In the genomic region with DNA sequence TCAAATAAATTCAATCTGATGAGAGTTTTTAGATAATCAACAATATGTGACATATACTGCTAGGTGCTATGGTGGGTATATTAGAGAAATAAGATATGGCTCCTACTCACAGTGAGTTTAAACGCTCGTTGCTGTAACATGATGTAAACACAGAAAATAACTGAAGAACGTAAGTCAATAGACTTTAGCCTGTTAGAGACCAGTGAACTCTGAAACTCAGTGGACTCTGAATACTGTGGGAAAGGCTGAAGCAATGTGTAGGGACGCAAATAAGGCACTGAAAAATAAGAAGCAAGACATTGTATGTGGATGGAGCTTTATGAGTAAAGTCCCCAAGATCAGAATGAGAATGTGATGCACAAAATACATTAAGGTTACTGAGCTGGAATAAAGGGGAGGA, we compare ENCODE assay signal across 17 cellular contexts.
A peak's percentile ranks its signal among the peaks of the same experiment; 100 is the strongest.
DNase-seq lines count a peak whose midpoint lies in the region; ATAC-seq and TF ChIP-seq lines count a peak whose summit lies in the region.
"Had no signal": no experiment of that assay in that cellular context is flagged by ENCODE, and none has a peak within 500 bp of the region (broad histone marks: within the 10 kb centered on the region; RNA-seq: fewer than 3 reads in every experiment).

No MANE protein-coding gene starts in this region.

- no peak overlapping the region for H3K4me3 ChIP-seq in PC-3 (ENCODE audit: low read length)
- H3K4me3 ChIP-seq in liver (ENCODE audit: low read depth in 1 of 3, low read length in 3 of 3) = no peak overlapping the region
- no peak overlapping the region for H3K4me3 ChIP-seq in ovary
- no peak overlapping the region for H3K4me3 ChIP-seq in mammary epithelial cell (replicated peaks in 1 of 3; ENCODE audit: insufficient read depth in 1 of 3, low read depth in 2 of 3, low read length in 3 of 3)
- H3K4me3 ChIP-seq: A549; BLaER1 treated with 17β-estradiol and CSF1 and Interleukin-3, amounts not matched to agents 10 nM and 100 nM had no signal

- TF ChIP-seq POLR2A in ovary (IDR thresholded peaks at IDR 0.05) = no peak

- DNase-seq in PC-3 = no peak
- no peak for DNase-seq in left lobe of liver (ENCODE audit: low spot score)
- no peak for DNase-seq in ovary
- DNase-seq in mammary epithelial cell = no peak
- no peak for DNase-seq in cerebellar nuclear complex (lab: John Stamatoyannopoulos, UW)
- DNase-seq: AML-193; Caco-2; Calu3; CD4-positive, alpha-beta T cell; CD8-positive, alpha-beta T cell; DMS79 treated with DMSO at 0.1 percent for 48 hours; GF-D8 had no signal

- no peaks in the 10 kb centered on the region for H3K9me3 ChIP-seq in PC-3 (ENCODE audit: low read length)
- H3K9me3 ChIP-seq in liver (ENCODE audit: control insufficient read depth in 4 of 4, low read length in 3 of 4) = no peaks in the 10 kb centered on the region
- H3K9me3 ChIP-seq in ovary = no peaks in the 10 kb centered on the region
- no peaks in the 10 kb centered on the region for H3K9me3 ChIP-seq in mammary epithelial cell (replicated peaks; ENCODE audit: insufficient read depth, low read length)
- H3K9me3 ChIP-seq: A549; BLaER1 treated with 17β-estradiol and CSF1 and Interleukin-3, amounts not matched to agents 10 nM and 100 nM; Caco-2 had no signal

- no peak for ATAC-seq in PC-3
- ATAC-seq in left lobe of liver = peak; percentile 67
- ATAC-seq: A549; CD8-positive, alpha-beta T cell had no signal

- H3K36me3 ChIP-seq in PC-3 (ENCODE audit: low read depth, low read length) = no peaks in the 10 kb centered on the region
- no peaks in the 10 kb centered on the region for H3K36me3 ChIP-seq in liver (ENCODE audit: control insufficient read depth in 4 of 4, insufficient read depth in 3 of 4, low read depth in 1 of 4, low read length in 3 of 4)
- no peaks in the 10 kb centered on the region for H3K36me3 ChIP-seq in ovary
- no peaks in the 10 kb centered on the region for H3K36me3 ChIP-seq in mammary epithelial cell (ENCODE audit: insufficient read depth, low read length)
- H3K36me3 ChIP-seq: BLaER1 treated with 17β-estradiol and CSF1 and Interleukin-3, amounts not matched to agents 10 nM and 100 nM had no signal

- CTCF ChIA-PET in PC-3 (lab: Charles Lee) (no interaction called here), mammary epithelial cell (lab: Charles Lee; ENCODE audit: low non-redundant PET) (no interaction called here)

- no peaks in the 10 kb centered on the region for H4K20me1 ChIP-seq in PC-3 (ENCODE audit: low read length)
- no peaks in the 10 kb centered on the region for H4K20me1 ChIP-seq in mammary epithelial cell (ENCODE audit: insufficient read depth, low read length)
- H4K20me1 ChIP-seq: BLaER1 treated with 17β-estradiol and CSF1 and Interleukin-3, amounts not matched to agents 10 nM and 100 nM had no signal

- no peaks in the 10 kb centered on the region for H3K79me2 ChIP-seq in PC-3 (ENCODE audit: low read length)
- no peaks in the 10 kb centered on the region for H3K79me2 ChIP-seq in mammary epithelial cell (ENCODE audit: insufficient read depth, low read length)

- dilution Hi-C loops in mammary epithelial cell (cut with HindIII; ENCODE audit: low sequenced_read_pairs) = no loop called here

- intact Hi-C loops in PC-3 (cut with micrococcal nuclease) = no loop called here
- intact Hi-C loops in ovary (cut with DNase I) = no loop called here
- intact Hi-C loops in mammary epithelial cell (cut with micrococcal nuclease) = no loop called here

- no peak overlapping the region for H3K9ac ChIP-seq in PC-3 (ENCODE audit: low read length)
- no peak overlapping the region for H3K9ac ChIP-seq in liver (ENCODE audit: low read depth in 1 of 2, low read length in 2 of 2)
- no peak overlapping the region for H3K9ac ChIP-seq in mammary epithelial cell (ENCODE audit: insufficient read depth, low read length)
- H3K9ac ChIP-seq: BLaER1 treated with 17β-estradiol and CSF1 and Interleukin-3, amounts not matched to agents 10 nM and 100 nM had no signal

- H3K9me2 ChIP-seq in PC-3 (replicated peaks; ENCODE audit: low read length) = no peaks in the 10 kb centered on the region

- no peak overlapping the region for H3K27ac ChIP-seq in PC-3 (ENCODE audit: low read length)
- no peak overlapping the region for H3K27ac ChIP-seq in liver (ENCODE audit: low read depth in 1 of 2, low read length in 2 of 2)
- H3K27ac ChIP-seq in ovary = no peak overlapping the region
- no peak overlapping the region for H3K27ac ChIP-seq in mammary epithelial cell (ENCODE audit: insufficient read depth, low read depth, low read length)
- H3K27ac ChIP-seq: 22Rv1; A549; BLaER1 treated with 17β-estradiol and CSF1 and Interleukin-3, amounts not matched to agents 10 nM and 100 nM; C4-2B had no signal

- POLR2A ChIA-PET in PC-3 (lab: Charles Lee; ENCODE audit: unreplicated experiment) = no interaction called here

- H2AFZ ChIP-seq in PC-3 (ENCODE audit: low read length) = 0 out of 2 replicates have a peak overlapping the region, but pooled peaks have one; percentile 35
- H2AFZ ChIP-seq in mammary epithelial cell (ENCODE audit: low read depth, low read length) = no peak overlapping the region

- WGBS in liver = 28% methylated on average over 4 of the region's 4 CpGs
- WGBS in ovary, 3 donors = 72 to 76% (median 74%) methylated on average over 4 of the region's 4 CpGs
- 86% methylated on average over 4 of the region's 4 CpGs for WGBS in mammary epithelial cell (ENCODE audit: low coverage, missing lambda C conversion rate)

- H3K4me2 ChIP-seq in PC-3 (ENCODE audit: low read length) = no peak overlapping the region
- H3K4me2 ChIP-seq in mammary epithelial cell (ENCODE audit: insufficient read depth, low read depth, low read length) = no peak overlapping the region
- H3K4me2 ChIP-seq: A549; BLaER1 treated with 17β-estradiol and CSF1 and Interleukin-3, amounts not matched to agents 10 nM and 100 nM had no signal

- no peaks in the 10 kb centered on the region for H3K4me1 ChIP-seq in PC-3 (ENCODE audit: insufficient read depth, low read length)
- H3K4me1 ChIP-seq in liver (ENCODE audit: control insufficient read depth in 4 of 4, insufficient read depth in 4 of 4, low read length in 3 of 4) = peaks cover 0 to 5% (median 0%) of the 10 kb centered on the region in 4 donors
- no peaks in the 10 kb centered on the region for H3K4me1 ChIP-seq in ovary (ENCODE audit: insufficient read depth)
- no peaks in the 10 kb centered on the region for H3K4me1 ChIP-seq in mammary epithelial cell (ENCODE audit: insufficient read depth, low read length)
- H3K4me1 ChIP-seq: A549, Caco-2 had no signal

- no peak for TF ChIP-seq CTCF in PC-3 (conservative IDR thresholded peaks at IDR 0.05; ENCODE audit: low read depth, low read length)
- TF ChIP-seq CTCF in liver (IDR thresholded peaks at IDR 0.05; ENCODE audit: low read depth, low read length, missing input control) = no peak
- no peak for TF ChIP-seq CTCF in ovary (IDR thresholded peaks at IDR 0.05)
- no peak for TF ChIP-seq CTCF in mammary epithelial cell (conservative IDR thresholded peaks at IDR 0.05 in 1 of 2, IDR thresholded peaks at IDR 0.05 in 1 of 2; ENCODE audit: extremely low read depth in 1 of 2, insufficient read depth in 1 of 2, low read depth in 1 of 2, low read length in 2 of 2)

- no peak for TF ChIP-seq RAD21 in liver (IDR thresholded peaks at IDR 0.05)

- in situ Hi-C loops in mammary epithelial cell (cut with MboI; ENCODE audit: low sequenced_read_pairs in 2 of 2) = no loop called here

- H3K27me3 ChIP-seq in PC-3 (ENCODE audit: low read length) (peaks cover 3% of the 10 kb centered on the region; the same call in 1 of the 2 replicates), liver (ENCODE audit: control insufficient read depth in 4 of 4, insufficient read depth in 4 of 4, low read length in 3 of 4) (no peaks in the 10 kb centered on the region), ovary (no peaks in the 10 kb centered on the region), mammary epithelial cell (ENCODE audit: insufficient read depth, low read length) (no peaks in the 10 kb centered on the region)
- H3K27me3 ChIP-seq: BLaER1 treated with 17β-estradiol and CSF1 and Interleukin-3, amounts not matched to agents 10 nM and 100 nM had no signal

- BruUV-seq in PC-3 (replicated peaks; lab: Mats Ljungman, UMichigan) (no TSS peak), mammary epithelial cell (replicated peaks; lab: Mats Ljungman, UMichigan) (no TSS peak)

- TF ChIP-seq EP300 in ovary (IDR thresholded peaks at IDR 0.05) = no peak

- H3F3A ChIP-seq in PC-3 (ENCODE audit: low read length, unreplicated experiment) = no peaks in the 10 kb centered on the region

TF ChIP-seq in liver, 16 proteins besides CTCF, POLR2A, EP300 and RAD21:
- TF ChIP-seq JUND (IDR thresholded peaks at IDR 0.05) (no peak), FOXA1 (IDR thresholded peaks at IDR 0.05) (no peak), RXRA (IDR thresholded peaks at IDR 0.05) (peak in 1 of 2 donors; percentile 21), HNF4A (conservative IDR thresholded peaks at IDR 0.05) (peak; percentile 44 to 51), EGR1 (IDR thresholded peaks at IDR 0.05; ENCODE audit: low read depth in 2 of 2) (no peak), YY1 (IDR thresholded peaks at IDR 0.05) (no peak)
